In genomic region chr4:137474711-137475301, GRCh38 we compare ENCODE assay signal across 11 cellular contexts. TPM values are rescaled to one million over a fixed set of nuclear protein-coding genes. Genes with fewer than 3 reads are reported as not detected.
DNase-seq lines count a peak whose midpoint lies in the region; ATAC-seq and TF ChIP-seq lines count a peak whose summit lies in the region.
"Had no signal": no experiment of that assay in that cellular context is flagged by ENCODE, and none has a peak within 500 bp of the region (broad histone marks: within the 10 kb centered on the region; RNA-seq: fewer than 3 reads in every experiment).

No MANE protein-coding gene starts in this region.

- H3K79me2 ChIP-seq in fibroblast of lung (ENCODE audit: control insufficient read depth, insufficient read depth, low read length), result no peaks in the 10 kb centered on the region

- H3K27me3 ChIP-seq in fibroblast of lung (ENCODE audit: control insufficient read depth, insufficient read depth, low read length), result no peaks in the 10 kb centered on the region

- H3K36me3 ChIP-seq in fibroblast of lung (ENCODE audit: control insufficient read depth, insufficient read depth, low read length), result no peaks in the 10 kb centered on the region

- H3K4me3 ChIP-seq in fibroblast of lung (replicated peaks in 1 of 4; ENCODE audit: control extremely low read depth in 1 of 4, insufficient read depth in 1 of 4, low read depth in 3 of 4, low read length in 4 of 4), result no peak overlapping the region

- no peak overlapping the region for H3K27ac ChIP-seq in fibroblast of lung (ENCODE audit: insufficient read depth, low read length)

- no peak overlapping the region for H2AFZ ChIP-seq in fibroblast of lung (ENCODE audit: low read length)

- no peak overlapping the region for H3K4me2 ChIP-seq in fibroblast of lung (ENCODE audit: extremely low read depth, insufficient read depth, low read length)

- ATAC-seq in HG02973 (IDR thresholded peaks at IDR 0.05; ENCODE audit: unreplicated experiment) (no peak), GM18520 (IDR thresholded peaks at IDR 0.05; ENCODE audit: unreplicated experiment) (no peak), GM19035 (IDR thresholded peaks at IDR 0.05; ENCODE audit: unreplicated experiment) (no peak)
- ATAC-seq: natural killer cell treated with Interleukin-12 subunit alpha and Interleukin-12 subunit beta and Interleukin-15 and Interleukin-18, amount 100 ng/mL, for 72 hours had no signal

- peak; percentile 6 for DNase-seq in NCI-H82 (lab: John Stamatoyannopoulos, UW)
- no peak for DNase-seq in NCI-H82 treated with DMSO at 0.1 percent for 48 hours (lab: John Stamatoyannopoulos, UW; ENCODE audit: unreplicated experiment)
- DNase-seq in NCI-H446 treated with DMSO at 0.1 percent for 48 hours (lab: John Stamatoyannopoulos, UW), result peak; percentile 38
- peak; percentile 48 to 85 for DNase-seq in fibroblast of lung (ENCODE audit: low read depth in 2 of 2)
- DNase-seq in smooth muscle cell of the brain vasculature (ENCODE audit: low read depth, low spot score), result peak; percentile 87
- DNase-seq: ACHN; stimulated activated CD4-positive, alpha-beta T cell treated with anti-CD3 and anti-CD28 coated beads, Interleukin-15, amount 100 ng/mL, for 24 hours had no signal

- no peaks in the 10 kb centered on the region for H4K20me1 ChIP-seq in fibroblast of lung (ENCODE audit: control insufficient read depth, extremely low read depth, insufficient read depth, low read length)

- H3K9me3 ChIP-seq in fibroblast of lung (ENCODE audit: control insufficient read depth, insufficient read depth, low read depth, low read length), result no peaks in the 10 kb centered on the region

- H3K4me1 ChIP-seq in fibroblast of lung (ENCODE audit: control insufficient read depth, extremely low read depth, insufficient read depth, low read length), result peaks cover 2% of the 10 kb centered on the region

- no peak overlapping the region for H3K9ac ChIP-seq in fibroblast of lung (ENCODE audit: insufficient read depth, low read length)

- no peak for TF ChIP-seq CTCF in fibroblast of lung (conservative IDR thresholded peaks at IDR 0.05 in 1 of 2, IDR thresholded peaks at IDR 0.05 in 1 of 2; ENCODE audit: low read depth in 1 of 2, low read length in 2 of 2)

RNA-seq across cellular contexts. Expression of gene PCDH18, which starts 57.5 kb away (rescaled TPM):
- total RNA-seq in fibroblast of lung, result 163 and 542 TPM in 2 replicates
- 194 and 203 TPM in 2 replicates for polyA plus RNA-seq in fibroblast of lung
- polyA plus RNA-seq in fibroblast of lung (2012), result 111 and 125 TPM in 2 replicates
- 158 and 239 TPM in 2 replicates for polyA minus RNA-seq in fibroblast of lung (ENCODE audit: low replicate concordance)
- total RNA-seq: natural killer cell treated with Interleukin-12 subunit alpha and Interleukin-12 subunit beta and Interleukin-15 and Interleukin-18, amount 100 ng/mL, for 72 hours had no signal
